ENCODE assay signal across 27 cellular contexts in genomic region chr17:33033176-33033575, GRCh38. TPM values are rescaled to one million over a fixed set of nuclear protein-coding genes. Genes with fewer than 3 reads are reported as not detected.
"Had no signal": no experiment of that assay in that cellular context is flagged by ENCODE, and none has a peak within 500 bp of the region (broad histone marks: within the 10 kb centered on the region; RNA-seq: fewer than 3 reads in every experiment).

No MANE protein-coding gene starts in this region.

- H3K4me3 Mint-ChIP-seq: dendritic cell treated with granulocyte-macrophage colony-stimulating factor and Interleukin-4, amounts not matched to agents 40 ng/mL and 50 ng/mL, for 4 days; effector memory CD8-positive, alpha-beta T cell; endodermal cell; memory B cell; mesothelial cell of epicardium; naive B cell had no signal

- DNase-seq: cortex of kidney; effector CD8-positive, alpha-beta T cell; effector memory CD8-positive, alpha-beta T cell; endodermal cell; erythroblast; esophagus squamous epithelium; foreskin fibroblast; foreskin melanocyte; gastrocnemius medialis; glutamatergic neuron; heart right ventricle; hippocampal formation; left cardiac atrium; left lung; left ventricle myocardium superior; mammary epithelial cell; mesendoderm; mucosa of descending colon; naive B cell had no signal

- H3K4me1 Mint-ChIP-seq: endodermal cell, memory B cell, naive B cell had no signal

- H3K9me3 Mint-ChIP-seq: dendritic cell treated with granulocyte-macrophage colony-stimulating factor and Interleukin-4, amounts not matched to agents 40 ng/mL and 50 ng/mL, for 4 days; effector memory CD8-positive, alpha-beta T cell; endodermal cell had no signal

- H3K27ac Mint-ChIP-seq: dendritic cell treated with granulocyte-macrophage colony-stimulating factor and Interleukin-4, amounts not matched to agents 40 ng/mL and 50 ng/mL, for 4 days; effector memory CD8-positive, alpha-beta T cell; endodermal cell; memory B cell; mesothelial cell of epicardium; naive B cell had no signal

- H3K36me3 Mint-ChIP-seq: memory B cell, mesothelial cell of epicardium, naive B cell had no signal

RNA-seq across cellular contexts. Expression of gene SPACA3, which starts 41.5 kb away (rescaled TPM):
- total RNA-seq: dermis microvascular lymphatic vessel endothelial cell, endodermal cell, esophagus mucosa, esophagus squamous epithelium, gastrocnemius medialis, glomerular endothelial cell, heart right ventricle, kidney epithelial cell, left cardiac atrium, left lung, left ventricle myocardium superior, lower leg skin, mammary epithelial cell, mesothelial cell of epicardium, mucosa of descending colon had no signal
